1 cellular context compared by ENCODE assay signal in genomic region chr3:193842029-193842782, GRCh38.
TF ChIP-seq lines count a peak whose summit lies in the region.

No MANE protein-coding gene starts in this region.

TF ChIP-seq in K562, 482 proteins besides CTCF, POLR2A, EP300 and RAD21 (continued from another document and continues in another):
- TF ChIP-seq ZNF449 (CRISPR knock-in tag; IDR thresholded peaks at IDR 0.05) (0 out of 2 replicates have a peak, but pooled peaks have one; percentile 28), ZNF24 (IDR thresholded peaks at IDR 0.05) (no peak), ZBTB40 (IDR thresholded peaks at IDR 0.05) (no peak), ZBTB40 (CRISPR knock-in tag; IDR thresholded peaks at IDR 0.05) (no peak; the same call in 1 of the 2 replicates), ARID3A (IDR thresholded peaks at IDR 0.05; ENCODE audit: borderline replicate concordance, low read depth, low read length) (no peak), ZNF175 (CRISPR knock-in tag; IDR thresholded peaks at IDR 0.05; ENCODE audit: low read depth) (no peak), CTCFL (IDR thresholded peaks at IDR 0.05; ENCODE audit: borderline replicate concordance, insufficient read depth, low read depth, low read length, poor library complexity, severe bottlenecking) (no peak), FOXA3 (CRISPR knock-in tag; conservative IDR thresholded peaks at IDR 0.05 in 1 of 2, IDR thresholded peaks at IDR 0.05 in 1 of 2) (no peak), ZNF668 (CRISPR knock-in tag; IDR thresholded peaks at IDR 0.05) (no peak), DIDO1 (tag; IDR thresholded peaks at IDR 0.05; ENCODE audit: low read depth) (no peak), SRSF9 (IDR thresholded peaks at IDR 0.05; ENCODE audit: borderline replicate concordance, low read depth, low read length) (no peak), RNF2 (IDR thresholded peaks at IDR 0.05) (no peak), ZNF764 (CRISPR knock-in tag; IDR thresholded peaks at IDR 0.05; ENCODE audit: low read depth) (no peak), PPARD (CRISPR knock-in tag; IDR thresholded peaks at IDR 0.05) (no peak), ZNF507 (tag; conservative IDR thresholded peaks at IDR 0.05) (no peak), THAP7 (CRISPR knock-in tag; IDR thresholded peaks at IDR 0.05) (no peak), SP1 (CRISPR knock-in tag; IDR thresholded peaks at IDR 0.05) (peak; percentile 54), GTF3C2 (IDR thresholded peaks at IDR 0.05; ENCODE audit: borderline replicate concordance, extremely low read depth, insufficient read length) (no peak), PTBP1 (IDR thresholded peaks at IDR 0.05; ENCODE audit: low read depth, low read length) (no peak), CGGBP1 (CRISPR knock-in tag; IDR thresholded peaks at IDR 0.05) (no peak), XRCC3 (IDR thresholded peaks at IDR 0.05) (no peak), MIER1 (IDR thresholded peaks at IDR 0.05; ENCODE audit: low read depth) (no peak), STAT5B (CRISPR knock-in tag; IDR thresholded peaks at IDR 0.05) (no peak), ZFP91 (CRISPR knock-in tag; IDR thresholded peaks at IDR 0.05) (no peak), ZNF174 (CRISPR knock-in tag; IDR thresholded peaks at IDR 0.05) (no peak), SMAD2 (IDR thresholded peaks at IDR 0.05; ENCODE audit: low read depth, low read length) (no peak), FOS (IDR thresholded peaks at IDR 0.05; ENCODE audit: extremely low read depth, insufficient read length) (no peak), MITF (IDR thresholded peaks at IDR 0.05) (no peak), ZEB2 (IDR thresholded peaks at IDR 0.05) (no peak), ZNF347 (CRISPR knock-in tag; IDR thresholded peaks at IDR 0.05; ENCODE audit: low read depth) (no peak), GABPB1 (CRISPR knock-in tag; IDR thresholded peaks at IDR 0.05) (no peak; the same call in none of the 2 replicates), ZNF324 (CRISPR knock-in tag; IDR thresholded peaks at IDR 0.05) (no peak), MLX (CRISPR knock-in tag; conservative IDR thresholded peaks at IDR 0.05) (no peak)
